Comparison of ENCODE assay signal across 22 cellular contexts in the genomic region with DNA sequence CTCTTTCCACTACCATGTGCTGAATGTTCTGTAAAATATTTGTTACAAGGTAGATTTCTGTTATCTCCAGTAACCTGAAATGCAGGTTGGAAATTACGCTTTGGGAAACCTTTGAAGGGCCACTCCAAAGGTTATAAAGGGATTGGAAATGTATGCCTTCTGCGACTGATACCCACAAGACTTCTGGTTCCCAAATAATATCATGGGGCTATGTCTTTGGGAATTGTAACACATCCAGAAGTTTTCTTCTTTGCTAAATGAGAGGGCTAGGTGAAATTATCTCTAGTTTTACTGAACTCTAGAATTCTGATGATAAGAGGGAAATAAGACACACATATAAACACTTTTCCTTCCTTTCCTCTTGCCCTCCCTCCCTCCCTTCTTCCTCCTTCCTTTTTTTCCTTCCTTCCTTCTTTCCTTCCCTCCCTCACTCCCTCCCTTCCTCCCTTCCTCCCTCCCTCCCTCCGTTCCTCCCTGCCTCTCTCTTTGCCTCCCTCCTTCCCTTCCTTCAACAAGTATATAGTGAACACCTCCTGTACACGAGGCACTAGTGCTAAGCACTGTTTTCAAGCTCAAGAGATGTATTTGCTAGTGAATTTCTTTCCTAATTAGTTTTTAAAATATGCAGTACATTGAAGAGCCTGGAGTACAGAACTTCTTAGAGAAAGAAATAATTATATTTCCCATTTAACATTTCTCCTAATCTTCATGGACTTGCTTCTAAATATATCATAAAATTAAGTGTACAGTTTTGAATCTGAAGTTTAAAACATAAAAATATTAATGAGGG. TPM values are rescaled to one million over a fixed set of nuclear protein-coding genes. Genes with fewer than 3 reads are reported as not detected.
DNase-seq lines count a peak whose midpoint lies in the region; ATAC-seq and TF ChIP-seq lines count a peak whose summit lies in the region.
"Had no signal": no experiment of that assay in that cellular context is flagged by ENCODE, and none has a peak within 500 bp of the region (broad histone marks: within the 10 kb centered on the region; RNA-seq: fewer than 3 reads in every experiment).

No MANE protein-coding gene starts in this region.

- peak overlapping the region; percentile 24; the same call in 1 of the 2 replicates for H3K14ac ChIP-seq in IMR-90 (replicated peaks; ENCODE audit: low read depth, low read length)

- peak overlapping the region; percentile 80 for H2BK5ac ChIP-seq in IMR-90 (ENCODE audit: low read depth, low read length, poor library complexity, severe bottlenecking)

- H3K9me2 ChIP-seq in GM23248 (ENCODE audit: insufficient read depth), result no peaks in the 10 kb centered on the region

- H3K9me1 ChIP-seq in IMR-90 (ENCODE audit: insufficient read depth, low read length), result 0 out of 2 replicates have a peak, but pooled peaks cover 4% of the 10 kb centered on the region

- H3K27me3 Mint-ChIP-seq in effector memory CD8-positive, alpha-beta T cell, result peaks cover 16 to 42% of the 10 kb centered on the region in 2 donors

- H3K9ac ChIP-seq in GM23248 (no peak overlapping the region), IMR-90 (ENCODE audit: low read depth, low read length) (no peak overlapping the region)
- H3K9ac ChIP-seq: KMS-11 had no signal

- no peaks in the 10 kb centered on the region for H3K27me3 ChIP-seq in GM23248 (replicated peaks; ENCODE audit: insufficient read depth)
- no peaks in the 10 kb centered on the region for H3K27me3 ChIP-seq in IMR-90 (ENCODE audit: control insufficient read depth, insufficient read depth, low read length)
- H3K27me3 ChIP-seq in SJSA1 (replicated peaks), result no peaks in the 10 kb centered on the region
- H3K27me3 ChIP-seq in osteoblast (ENCODE audit: insufficient read depth, low read length), result no peaks in the 10 kb centered on the region
- peaks cover 22 to 29% of the 10 kb centered on the region in 2 donors for H3K27me3 ChIP-seq in left lung
- H3K27me3 ChIP-seq: BE2C had no signal

- intact Hi-C loops in IMR-90 (cut with micrococcal nuclease), result no loop called here
- intact Hi-C loops in left lung (cut with DNase I), result no loop called here

- H2BK20ac ChIP-seq in IMR-90 (ENCODE audit: low read depth, low read length), result no peak overlapping the region

- BruUV-seq in IMR-90 (replicated peaks; lab: Mats Ljungman, UMichigan), result no TSS peak

- H3K9me3 ChIP-seq in GM23248 (ENCODE audit: low read depth) (no peaks in the 10 kb centered on the region), IMR-90 (ENCODE audit: control insufficient read depth, insufficient read depth, low read length) (no peaks in the 10 kb centered on the region), SJSA1 (replicated peaks) (no peaks in the 10 kb centered on the region), osteoblast (ENCODE audit: low read depth, low read length) (no peaks in the 10 kb centered on the region), left lung (no peaks in the 10 kb centered on the region)
- H3K9me3 ChIP-seq: A549, BE2C had no signal

- peaks cover 95% of the 10 kb centered on the region for H3F3A ChIP-seq in GM23248 (ENCODE audit: insufficient read depth)

- peak overlapping the region; percentile 22; the same call in 1 of the 2 replicates for H3K4ac ChIP-seq in IMR-90 (ENCODE audit: low read depth, low read length)

- H2BK120ac ChIP-seq in IMR-90 (ENCODE audit: low read depth, low read length), result no peak overlapping the region

- H3K36me3 Mint-ChIP-seq in effector memory CD8-positive, alpha-beta T cell (ENCODE audit: insufficient read depth), result no peaks in the 10 kb centered on the region

- peaks cover 63% of the 10 kb centered on the region for H3K36me3 ChIP-seq in GM23248 (ENCODE audit: low read depth)
- peaks cover 10% of the 10 kb centered on the region; the same call in 1 of the 2 replicates for H3K36me3 ChIP-seq in IMR-90 (ENCODE audit: control insufficient read depth, insufficient read depth, low read length)
- H3K36me3 ChIP-seq in SJSA1, result peaks cover 86% of the 10 kb centered on the region
- H3K36me3 ChIP-seq in osteoblast (ENCODE audit: insufficient read depth, low read length), result peaks cover 82% of the 10 kb centered on the region
- no peaks in the 10 kb centered on the region for H3K36me3 ChIP-seq in left lung
- H3K36me3 ChIP-seq: BE2C had no signal

- H3K79me2 ChIP-seq in GM23248 (ENCODE audit: insufficient read depth) (peaks cover 99% of the 10 kb centered on the region), osteoblast (ENCODE audit: insufficient read depth, low read length) (peaks cover 97% of the 10 kb centered on the region)

- TF ChIP-seq RAD21 in IMR-90 (IDR thresholded peaks at IDR 0.05; ENCODE audit: low read length), result no peak

- H4K20me1 ChIP-seq in GM23248 (ENCODE audit: insufficient read depth) (no peaks in the 10 kb centered on the region), IMR-90 (ENCODE audit: insufficient read depth, low read length) (peaks cover 33% of the 10 kb centered on the region; the same call in 1 of the 2 replicates), osteoblast (ENCODE audit: insufficient read depth, low read length) (no peaks in the 10 kb centered on the region)

- WGBS in GM23248 (ENCODE audit: low coverage in 1 of 2, low lambda C conversion rate in 2 of 2, missing lambda C conversion rate in 2 of 2), 2 experiments, result 73 to 77% methylated on average over 4 of the region's 4 CpGs
- WGBS in IMR-90 (ENCODE audit: extremely low coverage in 2 of 2, insufficient read length in 1 of 2), 2 experiments, result no CpG with 5 or more reads among the region's 4 CpGs

- no peak overlapping the region for H4K5ac ChIP-seq in IMR-90 (ENCODE audit: low read depth, low read length)

- H3K56ac ChIP-seq in IMR-90 (ENCODE audit: extremely low read depth, insufficient read depth, low read length), result no peak overlapping the region

- DNase-seq in GM23248, result no peak
- no peak for DNase-seq in IMR-90
- peak; percentile 75 to 84 for DNase-seq in SJSA1 (ENCODE audit: low read depth in 1 of 2, low spot score in 2 of 2)
- no peak for DNase-seq in osteoblast (ENCODE audit: insufficient read length, low spot score, missing footprints)
- no peak for DNase-seq in foreskin melanocyte
- no peak for DNase-seq in left lung
- no peak for DNase-seq in effector memory CD8-positive, alpha-beta T cell
- DNase-seq: BE2C, COR-L47, DMS79, NCI-H1105, NCI-H146, NCI-H2029, NCI-H226, NCI-H510A treated with DMSO at 0.1 percent for 48 hours, NCI-H748 treated with DMSO at 0.1 percent for 48 hours, RPMI8226, SIG-M5, T-helper 1 cell had no signal

- CTCF ChIA-PET in IMR-90 (lab: Yijun Ruan, JAX), result interaction anchor here (1.7 kb wide), 1 partner anchor 232 kb away, joined by 4 read pairs; no protein-coding TSS in a partner anchor

- dilution Hi-C loops in IMR-90 (cut with HindIII; ENCODE audit: low sequenced_read_pairs, unreplicated experiment), result no loop called here

- H4K91ac ChIP-seq in IMR-90 (ENCODE audit: insufficient read depth, low read depth, low read length), result no peak overlapping the region

- H3K27ac ChIP-seq in GM23248 (peak overlapping the region; percentile 17; the same call in 1 of the 2 replicates), IMR-90 (ENCODE audit: insufficient read depth, low read length) (peak overlapping the region; percentile 79; the same call in 1 of the 2 replicates), SJSA1 (peak overlapping the region; percentile 1), osteoblast (ENCODE audit: low read depth, low read length) (peak overlapping the region; percentile 4), left lung (no peak overlapping the region)
- H3K27ac ChIP-seq: A549, HL-60, KMS-11 had no signal

- H3K23ac ChIP-seq in IMR-90 (ENCODE audit: low read depth, low read length), result 0 out of 2 replicates have a peak overlapping the region, but pooled peaks have one; percentile 48

- no peak overlapping the region for H2AK9ac ChIP-seq in IMR-90 (replicated peaks; ENCODE audit: low read depth, low read length, poor library complexity)

- H3K9me3 Mint-ChIP-seq in effector memory CD8-positive, alpha-beta T cell, result no peaks in the 10 kb centered on the region

- H3K4me2 ChIP-seq in GM23248 (ENCODE audit: unreplicated experiment) (no peak overlapping the region), IMR-90 (ENCODE audit: low read depth, low read length) (no peak overlapping the region), osteoblast (ENCODE audit: insufficient read depth, low read length) (no peak overlapping the region)
- H3K4me2 ChIP-seq: A549, KMS-11 had no signal

- TF ChIP-seq CTCF in IMR-90 (conservative IDR thresholded peaks at IDR 0.05; ENCODE audit: low read depth, low read length), result no peak
- TF ChIP-seq CTCF in osteoblast (IDR thresholded peaks at IDR 0.05; ENCODE audit: extremely low read depth, low read depth, low read length), result no peak
- TF ChIP-seq CTCF in left lung (IDR thresholded peaks at IDR 0.05), result no peak

- POLR2A ChIA-PET in IMR-90 (lab: Charles Lee; ENCODE audit: unreplicated experiment), result no interaction called here

- H4K8ac ChIP-seq in IMR-90 (ENCODE audit: low read depth in 2 of 2, low read length in 2 of 2), result peak overlapping the region in 1 of 2 experiments; percentile 50; a peak in 2 of 4 replicates

- peaks cover 34% of the 10 kb centered on the region for H3K4me1 ChIP-seq in GM23248 (ENCODE audit: insufficient read depth)
- H3K4me1 ChIP-seq in IMR-90 (ENCODE audit: control insufficient read depth, insufficient read depth, low read length), result peaks cover 5% of the 10 kb centered on the region; the same call in 1 of the 2 replicates
- peaks cover 71% of the 10 kb centered on the region for H3K4me1 ChIP-seq in SJSA1 (replicated peaks)
- peaks cover 46% of the 10 kb centered on the region for H3K4me1 ChIP-seq in osteoblast (ENCODE audit: insufficient read depth, low read length)
- no peaks in the 10 kb centered on the region for H3K4me1 ChIP-seq in left lung
- H3K4me1 ChIP-seq: A549, BE2C had no signal

- no peak overlapping the region for H2AFZ ChIP-seq in GM23248
- no peak overlapping the region for H2AFZ ChIP-seq in IMR-90 (replicated peaks; ENCODE audit: low read length, poor library complexity)
- no peak overlapping the region for H2AFZ ChIP-seq in osteoblast (ENCODE audit: low read length)

- H2BK15ac ChIP-seq in IMR-90 (ENCODE audit: low read depth, low read length), result no peak overlapping the region

- peak overlapping the region; percentile 27 for H2AK5ac ChIP-seq in IMR-90 (ENCODE audit: low read depth, low read length)

- peak; percentile 12; the same call in 1 of the 2 replicates for TF ChIP-seq POLR2A in IMR-90 (IDR thresholded peaks at IDR 0.05; ENCODE audit: low read depth, low read length)

- ATAC-seq in IMR-90 (ENCODE audit: low read depth), result no peak
- ATAC-seq in left lung, result no peak
- no peak for ATAC-seq in effector memory CD8-positive, alpha-beta T cell (replicated peaks)
- ATAC-seq: A549 had no signal

- no peaks in the 10 kb centered on the region for H3K4me1 Mint-ChIP-seq in effector memory CD8-positive, alpha-beta T cell (ENCODE audit: low read depth in 2 of 2)

- peak overlapping the region; percentile 20; the same call in 1 of the 2 replicates for H3K18ac ChIP-seq in IMR-90 (ENCODE audit: low read depth, low read length)

- no peak overlapping the region for H3K27ac Mint-ChIP-seq in effector memory CD8-positive, alpha-beta T cell

- no peak overlapping the region for H3K4me3 Mint-ChIP-seq in effector memory CD8-positive, alpha-beta T cell

- no peak overlapping the region for H3K4me3 ChIP-seq in GM23248
- H3K4me3 ChIP-seq in IMR-90 (ENCODE audit: insufficient read depth, low read depth, low read length), result no peak overlapping the region
- H3K4me3 ChIP-seq in SJSA1, result no peak overlapping the region
- H3K4me3 ChIP-seq in osteoblast (ENCODE audit: insufficient read depth, low read length), result no peak overlapping the region
- H3K4me3 ChIP-seq in left lung, result no peak overlapping the region
- H3K4me3 ChIP-seq: A549 had no signal

- in situ Hi-C loops in GM23248 (cut with MboI), result no loop called here
- in situ Hi-C loops in IMR-90 (cut with MboI; ENCODE audit: low sequenced_read_pairs), result loop anchor here (25.0 kb wide), 1 partner anchor 947 kb away; no protein-coding TSS in a partner anchor

- H3K79me1 ChIP-seq in IMR-90 (ENCODE audit: low read depth in 1 of 2, low read length in 2 of 2), result peaks cover 10 to 43% of the 10 kb centered on the region in 2 experiments

RNA-seq across cellular contexts. Expression of a gene that starts 10.1 kb away (rescaled TPM):
- total RNA-seq in GM23248 (2014; rRNA removed; shearing (Covaris generic)), result 16.6 and 26.7 TPM in 2 replicates
- polyA plus RNA-seq in GM23248 (2016; fragmentation: Nextera tagmentation; extraction: Ambion mirVana), result 6.4 and 7.8 TPM in 2 replicates
- 72.4 and 130 TPM in 2 replicates for total RNA-seq in IMR-90 (2012; rRNA removed)
- polyA plus RNA-seq in IMR-90 (2012; rRNA removed), result 108 and 119 TPM in 2 replicates
- polyA plus RNA-seq in IMR-90 (2012; cell fraction: cytosol; rRNA removed), result 84.5 and 106 TPM in 2 replicates
- polyA plus RNA-seq in IMR-90 (2012; cell fraction: nucleus; rRNA removed; ENCODE audit: low replicate concordance), result 141 and 145 TPM in 2 replicates
- 278 and 326 TPM in 2 replicates for total RNA-seq in SJSA1 (2014; rRNA removed; shearing (Covaris generic))
- total RNA-seq in osteoblast, result 15.9 and 19.7 TPM in 2 replicates
- total RNA-seq in left lung, result under 1 TPM; 0.09 to 0.10 TPM

Comparison
In these comparisons a context has a peak if more than half of its experiments do, and no peak if none do; other contexts are left out.
1. DNase-seq: peak in SJSA1 (2 of 2); none in GM23248 (single experiment), IMR-90 (single experiment), osteoblast (single experiment), foreskin melanocyte (single experiment), left lung (0 of 2) and effector memory CD8-positive, alpha-beta T cell (0 of 3).
2. H3K27ac ChIP-seq: peak in GM23248 (single experiment), IMR-90 (single experiment), SJSA1 (single experiment) and osteoblast (single experiment); none in left lung (0 of 2).
3. RNA of a gene that starts 10.1 kb away (total RNA-seq): 278 to 326 TPM in SJSA1, 72.4 to 130 TPM in IMR-90, 16.6 to 26.7 TPM in GM23248 and 15.9 to 19.7 TPM in osteoblast; 0.09 to 0.10 TPM in left lung; every median in the first group is over 10 times any median in the second.